Comparison of ENCODE assay signal across 1 cellular context in the genomic region with DNA sequence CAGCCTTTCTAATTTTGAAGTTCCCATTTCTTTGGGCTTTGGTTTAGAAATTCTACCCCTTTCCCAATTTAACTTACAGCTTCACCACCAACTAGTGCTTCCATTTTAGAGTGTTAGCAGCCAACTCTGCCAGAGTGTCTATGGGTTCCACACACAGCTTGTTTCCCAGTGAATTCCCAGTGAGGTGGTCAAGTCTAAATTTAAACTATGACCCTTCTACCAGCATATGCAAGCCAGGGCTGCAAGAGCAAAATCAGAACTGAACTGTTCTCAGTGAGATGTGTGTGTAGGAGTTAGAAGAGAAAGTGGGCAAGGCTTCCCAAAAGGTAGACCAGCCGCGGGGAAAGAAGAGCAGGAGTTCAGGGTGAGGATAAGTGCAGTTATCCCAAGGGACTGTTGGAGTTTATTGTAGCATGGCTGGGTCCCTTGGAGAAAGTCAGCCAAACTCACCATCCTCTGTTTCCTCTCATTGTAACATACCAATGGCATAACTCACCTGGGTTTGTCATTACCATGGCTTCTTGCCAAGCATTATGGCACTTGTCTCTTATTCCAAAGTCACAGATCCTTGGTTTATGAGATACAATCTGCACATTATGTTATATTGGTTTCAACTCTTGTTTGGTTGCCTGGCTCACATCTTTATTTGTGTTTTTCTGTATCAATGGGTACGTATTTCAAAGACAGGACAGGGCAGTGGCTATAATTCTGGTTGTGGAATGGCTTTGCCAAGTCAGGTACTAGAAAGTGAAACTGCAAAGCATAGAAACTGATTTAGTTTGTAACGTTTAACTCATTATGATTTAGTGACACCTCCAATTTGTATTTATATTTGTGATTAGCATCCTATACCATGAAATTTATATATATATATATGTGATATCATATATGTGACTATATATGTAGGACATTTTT.
TF ChIP-seq lines count a peak whose summit lies in the region.

No MANE protein-coding gene starts in this region.

TF ChIP-seq in HCT116, 20 proteins besides CTCF, POLR2A, EP300 and RAD21 (continued from another document):
- TF ChIP-seq, protein P1, sequence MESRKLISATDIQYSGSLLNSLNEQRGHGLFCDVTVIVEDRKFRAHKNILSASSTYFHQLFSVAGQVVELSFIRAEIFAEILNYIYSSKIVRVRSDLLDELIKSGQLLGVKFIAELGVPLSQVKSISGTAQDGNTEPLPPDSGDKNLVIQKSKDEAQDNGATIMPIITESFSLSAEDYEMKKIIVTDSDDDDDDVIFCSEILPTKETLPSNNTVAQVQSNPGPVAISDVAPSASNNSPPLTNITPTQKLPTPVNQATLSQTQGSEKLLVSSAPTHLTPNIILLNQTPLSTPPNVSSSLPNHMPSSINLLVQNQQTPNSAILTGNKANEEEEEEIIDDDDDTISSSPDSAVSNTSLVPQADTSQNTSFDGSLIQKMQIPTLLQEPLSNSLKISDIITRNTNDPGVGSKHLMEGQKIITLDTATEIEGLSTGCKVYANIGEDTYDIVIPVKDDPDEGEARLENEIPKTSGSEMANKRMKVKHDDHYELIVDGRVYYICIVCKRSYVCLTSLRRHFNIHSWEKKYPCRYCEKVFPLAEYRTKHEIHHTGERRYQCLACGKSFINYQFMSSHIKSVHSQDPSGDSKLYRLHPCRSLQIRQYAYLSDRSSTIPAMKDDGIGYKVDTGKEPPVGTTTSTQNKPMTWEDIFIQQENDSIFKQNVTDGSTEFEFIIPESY (IDR thresholded peaks at IDR 0.05; ENCODE audit: extremely low read depth, insufficient replicate concordance, low read length) = no peak
- TF ChIP-seq, protein P2, sequence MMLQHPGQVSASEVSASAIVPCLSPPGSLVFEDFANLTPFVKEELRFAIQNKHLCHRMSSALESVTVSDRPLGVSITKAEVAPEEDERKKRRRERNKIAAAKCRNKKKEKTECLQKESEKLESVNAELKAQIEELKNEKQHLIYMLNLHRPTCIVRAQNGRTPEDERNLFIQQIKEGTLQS (IDR thresholded peaks at IDR 0.05) = peak; percentile 41; the same call in 1 of the 2 replicates
- TF ChIP-seq SP1 (IDR thresholded peaks at IDR 0.05; ENCODE audit: low read depth) (peak; percentile 41), POLR2AphosphoS5 (IDR thresholded peaks at IDR 0.05; ENCODE audit: low read depth, low read length) (peak; percentile 37; the same call in 1 of the 2 replicates), CBX3 (IDR thresholded peaks at IDR 0.05; ENCODE audit: low read depth) (peak; percentile 58; the same call in 1 of the 2 replicates), JUND (IDR thresholded peaks at IDR 0.05) (peak; percentile 64), YY1 (IDR thresholded peaks at IDR 0.05; ENCODE audit: extremely low read depth, insufficient replicate concordance, low read depth, low read length) (peak; percentile 49), FOSL1 (IDR thresholded peaks at IDR 0.05; ENCODE audit: low read depth) (peak; percentile 73)
